1 cellular context compared by ENCODE assay signal in genomic region chr1:178727014-178727895, GRCh38.
TF ChIP-seq lines count a peak whose summit lies in the region.

No MANE protein-coding gene starts in this region.

TF ChIP-seq in HCT116, 20 proteins besides CTCF, POLR2A, EP300 and RAD21 (continued from another document):
- TF ChIP-seq EZH2 (IDR thresholded peaks at IDR 0.05) (no peak), EZH2phosphoT487 (IDR thresholded peaks at IDR 0.05; ENCODE audit: borderline replicate concordance) (no peak), YY1 (IDR thresholded peaks at IDR 0.05; ENCODE audit: extremely low read depth, insufficient replicate concordance, low read depth, low read length) (no peak), ZBTB33 (IDR thresholded peaks at IDR 0.05; ENCODE audit: extremely low read depth, insufficient replicate concordance, low read length) (no peak), CEBPB (IDR thresholded peaks at IDR 0.05; ENCODE audit: low read depth) (no peak), SIN3A (IDR thresholded peaks at IDR 0.05; ENCODE audit: low read depth) (no peak), SRF (IDR thresholded peaks at IDR 0.05; ENCODE audit: low read depth) (no peak)
